Comparison of ENCODE assay signal across 1 cellular context in the genomic region with DNA sequence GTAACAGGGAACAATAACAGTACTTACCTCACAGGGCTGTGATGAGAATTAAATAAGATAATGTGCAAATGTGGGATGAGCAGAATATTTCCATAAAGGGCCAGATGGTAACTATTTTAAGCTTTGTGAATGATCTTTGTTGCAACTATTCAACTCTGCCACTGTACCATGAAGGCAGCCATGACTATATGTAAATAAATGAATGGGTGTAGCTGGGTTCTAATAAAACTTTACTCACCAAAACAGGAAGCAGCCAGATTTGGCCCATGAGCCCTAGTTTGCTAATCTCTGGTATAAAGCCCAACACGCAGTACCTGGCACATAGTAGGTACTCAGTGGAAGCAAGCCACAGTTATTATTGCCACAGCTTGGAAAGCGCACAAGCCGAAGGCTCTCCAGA.
TF ChIP-seq lines count a peak whose summit lies in the region.

No MANE protein-coding gene starts in this region.

TF ChIP-seq in K562, 482 proteins besides CTCF, POLR2A, EP300 and RAD21 (continued from another document):
- TF ChIP-seq, protein P1, sequence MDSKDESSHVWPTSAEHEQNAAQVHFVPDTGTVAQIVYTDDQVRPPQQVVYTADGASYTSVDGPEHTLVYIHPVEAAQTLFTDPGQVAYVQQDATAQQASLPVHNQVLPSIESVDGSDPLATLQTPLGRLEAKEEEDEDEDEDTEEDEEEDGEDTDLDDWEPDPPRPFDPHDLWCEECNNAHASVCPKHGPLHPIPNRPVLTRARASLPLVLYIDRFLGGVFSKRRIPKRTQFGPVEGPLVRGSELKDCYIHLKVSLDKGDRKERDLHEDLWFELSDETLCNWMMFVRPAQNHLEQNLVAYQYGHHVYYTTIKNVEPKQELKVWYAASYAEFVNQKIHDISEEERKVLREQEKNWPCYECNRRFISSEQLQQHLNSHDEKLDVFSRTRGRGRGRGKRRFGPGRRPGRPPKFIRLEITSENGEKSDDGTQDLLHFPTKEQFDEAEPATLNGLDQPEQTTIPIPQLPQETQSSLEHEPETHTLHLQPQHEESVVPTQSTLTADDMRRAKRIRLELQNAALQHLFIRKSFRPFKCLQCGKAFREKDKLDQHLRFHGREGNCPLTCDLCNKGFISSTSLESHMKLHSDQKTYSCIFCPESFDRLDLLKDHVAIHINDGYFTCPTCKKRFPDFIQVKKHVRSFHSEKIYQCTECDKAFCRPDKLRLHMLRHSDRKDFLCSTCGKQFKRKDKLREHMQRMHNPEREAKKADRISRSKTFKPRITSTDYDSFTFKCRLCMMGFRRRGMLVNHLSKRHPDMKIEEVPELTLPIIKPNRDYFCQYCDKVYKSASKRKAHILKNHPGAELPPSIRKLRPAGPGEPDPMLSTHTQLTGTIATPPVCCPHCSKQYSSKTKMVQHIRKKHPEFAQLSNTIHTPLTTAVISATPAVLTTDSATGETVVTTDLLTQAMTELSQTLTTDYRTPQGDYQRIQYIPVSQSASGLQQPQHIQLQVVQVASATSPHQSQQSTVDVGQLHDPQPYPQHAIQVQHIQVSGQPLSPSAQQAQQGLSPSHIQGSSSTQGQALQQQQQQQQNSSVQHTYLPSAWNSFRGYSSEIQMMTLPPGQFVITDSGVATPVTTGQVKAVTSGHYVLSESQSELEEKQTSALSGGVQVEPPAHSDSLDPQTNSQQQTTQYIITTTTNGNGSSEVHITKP (IDR thresholded peaks at IDR 0.05; ENCODE audit: partially characterized antibody), result no peak
- TF ChIP-seq SRSF7 (optimal IDR thresholded peaks at IDR 0.05; ENCODE audit: low read depth, low read length), result no peak
- TF ChIP-seq ETV1 (tag; conservative IDR thresholded peaks at IDR 0.05; ENCODE audit: low read depth), result no peak
- 0 out of 2 replicates have a peak, but pooled peaks have one; percentile 32 for TF ChIP-seq ZKSCAN1 (IDR thresholded peaks at IDR 0.05; ENCODE audit: low read depth, low read length)
- TF ChIP-seq FOXK1 (CRISPR knock-in tag; IDR thresholded peaks at IDR 0.05; ENCODE audit: borderline replicate concordance), result no peak
